In genomic region chr17:50146230-50146926, GRCh38 we compare ENCODE assay signal across 9 cellular contexts. TPM values are rescaled to one million over a fixed set of nuclear protein-coding genes. Genes with fewer than 3 reads are reported as not detected.
DNase-seq lines count a peak whose midpoint lies in the region; ATAC-seq and TF ChIP-seq lines count a peak whose summit lies in the region.
"Had no signal": no experiment of that assay in that cellular context is flagged by ENCODE, and none has a peak within 500 bp of the region (broad histone marks: within the 10 kb centered on the region; RNA-seq: fewer than 3 reads in every experiment).

No MANE protein-coding gene starts in this region.

- TF ChIP-seq CTCF in H9 (conservative IDR thresholded peaks at IDR 0.05) = no peak

- no peak overlapping the region for H2BK12ac ChIP-seq in H9 (ENCODE audit: insufficient read length, low read depth, low read length)

- no peak overlapping the region for H2BK15ac ChIP-seq in H9 (ENCODE audit: low read depth, low read length)

- H2AK5ac ChIP-seq in H9 (ENCODE audit: insufficient read length, low read length) = no peak overlapping the region

- POLR2A ChIA-PET in activated CD4-positive, alpha-beta T cell treated with anti-CD3 and anti-CD28 coated beads for 36 hours (lab: Charles Lee) = no interaction called here

- no peaks in the 10 kb centered on the region for H3K79me2 ChIP-seq in H9 (ENCODE audit: insufficient read depth, low read length)

- intact Hi-C loops in activated CD4-positive, alpha-beta T cell treated with anti-CD3 and anti-CD28 coated beads for 36 hours (cut with DNase I, micrococcal nuclease) = no loop called here

- H3K4me2 ChIP-seq in H9 (ENCODE audit: insufficient read depth, insufficient read length, low read length) = no peak overlapping the region

- H2BK120ac ChIP-seq in H9 (ENCODE audit: low read depth, low read length, poor library complexity, severe bottlenecking) = no peak overlapping the region

- CTCF ChIA-PET in activated CD4-positive, alpha-beta T cell treated with anti-CD3 and anti-CD28 coated beads for 36 hours (lab: Charles Lee) = interaction anchor here (0.9 to 1.9 kb wide), 6 partner anchors 10 to 31 kb away, joined by 3 to 8 read pairs (median 6); no protein-coding TSS in a partner anchor

- H3K23ac ChIP-seq in H9 (ENCODE audit: insufficient read length, low read depth, low read length) = no peak overlapping the region

- no peak overlapping the region for H4K5ac ChIP-seq in H9 (ENCODE audit: insufficient read length, low read depth, low read length)

- H2BK20ac ChIP-seq in H9 (ENCODE audit: low read depth, low read length, poor library complexity, severe bottlenecking) = no peak overlapping the region

- H3K36me3 ChIP-seq in stomach smooth muscle (ENCODE audit: control insufficient read depth in 2 of 2, insufficient read depth in 2 of 2, low read length in 2 of 2) = peaks cover 25 to 30% of the 10 kb centered on the region in 2 donors

- peaks cover 52% of the 10 kb centered on the region for H3K36me3 Mint-ChIP-seq in activated CD4-positive, alpha-beta T cell treated with anti-CD3 and anti-CD28 coated beads for 36 hours (ENCODE audit: low read depth)
- H3K36me3 Mint-ChIP-seq in immature natural killer cell (peaks cover 0 to 16% (median 14%) of the 10 kb centered on the region in 3 donors), H9 (ENCODE audit: insufficient read depth in 1 of 3, low read depth in 3 of 3) (peaks cover 14 to 40% (median 30%) of the 10 kb centered on the region in 3 experiments; a peak in 6 of 7 replicates)

- H3K9ac ChIP-seq in stomach smooth muscle (ENCODE audit: low read length in 2 of 2) = peak overlapping the region; percentile 47 to 48
- no peak overlapping the region for H3K9ac ChIP-seq in H9 (ENCODE audit: extremely low read depth, insufficient read length, low read length)

- H3K27me3 ChIP-seq in stomach smooth muscle (ENCODE audit: control insufficient read depth in 1 of 2, insufficient read depth in 2 of 2, low read length in 2 of 2) = no peaks in the 10 kb centered on the region
- H3K27me3 ChIP-seq in H9 (ENCODE audit: insufficient read depth, low read length) = no peaks in the 10 kb centered on the region; the same call in 1 of the 2 replicates

- H3K23me2 ChIP-seq in H9 (ENCODE audit: insufficient read length, low read depth, low read length, poor library complexity, severe bottlenecking) = peaks cover 19% of the 10 kb centered on the region

- peak overlapping the region; percentile 40 to 79 for H3K4me3 ChIP-seq in stomach smooth muscle (ENCODE audit: low read length in 2 of 2)

- no peaks in the 10 kb centered on the region for H3K79me1 ChIP-seq in H9 (ENCODE audit: insufficient read depth, low read depth, low read length, poor library complexity, severe bottlenecking)

- no peak overlapping the region for H3K56ac ChIP-seq in H9 (ENCODE audit: insufficient read length, low read depth, low read length)

- H3K4me1 ChIP-seq in stomach smooth muscle (ENCODE audit: control insufficient read depth, insufficient read depth, low read length) = peaks cover 50% of the 10 kb centered on the region
- H3K4me1 ChIP-seq in H9 (ENCODE audit: insufficient read depth, low read length) = no peaks in the 10 kb centered on the region; the same call in 1 of the 2 replicates

- H3K4me1 Mint-ChIP-seq in activated CD4-positive, alpha-beta T cell treated with anti-CD3 and anti-CD28 coated beads for 36 hours = peaks cover 61% of the 10 kb centered on the region
- H3K4me1 Mint-ChIP-seq in immature natural killer cell (peaks cover 73 to 74% of the 10 kb centered on the region in 2 donors), H9 (peaks cover 23 to 45% of the 10 kb centered on the region in 2 experiments)

- H3K14ac ChIP-seq in H9 (ENCODE audit: insufficient read depth, low read length) = no peak overlapping the region

- H3K9me3 ChIP-seq in stomach smooth muscle (ENCODE audit: control insufficient read depth in 2 of 2, low read length in 2 of 2) (no peaks in the 10 kb centered on the region), H9 (ENCODE audit: control insufficient read depth, low read depth, low read length) (no peaks in the 10 kb centered on the region)

- peak overlapping the region; percentile 90 for H3K4me3 Mint-ChIP-seq in activated CD4-positive, alpha-beta T cell treated with anti-CD3 and anti-CD28 coated beads for 36 hours
- H3K4me3 Mint-ChIP-seq in immature natural killer cell = peak overlapping the region; percentile 89 to 97 (median 96)
- no peak overlapping the region for H3K4me3 Mint-ChIP-seq in H9

- H2BK5ac ChIP-seq in H9 (ENCODE audit: insufficient read length, low read length) = no peak overlapping the region

- H3K27ac ChIP-seq in stomach smooth muscle (ENCODE audit: low read length) = peak overlapping the region; percentile 70
- H3K27ac ChIP-seq in H9 (ENCODE audit: insufficient read length, low read depth, low read length) = no peak overlapping the region

- no peak for ATAC-seq in activated CD4-positive, alpha-beta T cell treated with anti-CD3 and anti-CD28 coated beads for 36 hours
- no peak for ATAC-seq in HG02870 (IDR thresholded peaks at IDR 0.05; ENCODE audit: unreplicated experiment)

- H3K27me3 Mint-ChIP-seq in activated CD4-positive, alpha-beta T cell treated with anti-CD3 and anti-CD28 coated beads for 36 hours = no peaks in the 10 kb centered on the region
- H3K27me3 Mint-ChIP-seq in immature natural killer cell (ENCODE audit: low read depth in 3 of 3) (peaks cover 5 to 8% (median 7%) of the 10 kb centered on the region in 3 donors), H9 (ENCODE audit: low read depth) (peaks cover 13% of the 10 kb centered on the region)

- no peaks in the 10 kb centered on the region for H4K20me1 ChIP-seq in H9 (ENCODE audit: control insufficient read depth, insufficient read depth, insufficient read length)

- H3K27ac Mint-ChIP-seq in activated CD4-positive, alpha-beta T cell treated with anti-CD3 and anti-CD28 coated beads for 36 hours = peak overlapping the region; percentile 93
- peak overlapping the region; percentile 84 to 97 (median 92) for H3K27ac Mint-ChIP-seq in immature natural killer cell
- H3K27ac Mint-ChIP-seq in H9 = no peak overlapping the region

- no peak overlapping the region for H3K4ac ChIP-seq in H9 (ENCODE audit: low read depth, low read length)

- no peak overlapping the region for H4K8ac ChIP-seq in H9 (replicated peaks; ENCODE audit: insufficient read length, low read depth, low read length)

- WGBS in H9 (ENCODE audit: extremely low coverage, insufficient read length, low lambda C conversion rate) = no CpG with 5 or more reads among the region's 10 CpGs

- H2AFZ ChIP-seq in H9 (ENCODE audit: low read length) = no peak overlapping the region

- no peaks in the 10 kb centered on the region for H3K9me3 Mint-ChIP-seq in activated CD4-positive, alpha-beta T cell treated with anti-CD3 and anti-CD28 coated beads for 36 hours (ENCODE audit: low read depth)
- H3K9me3 Mint-ChIP-seq in immature natural killer cell = no peaks in the 10 kb centered on the region
- H3K9me3 Mint-ChIP-seq in H9 = no peaks in the 10 kb centered on the region

- H4K91ac ChIP-seq in H9 (ENCODE audit: insufficient read length, low read depth, low read length) = no peak overlapping the region

- no peak overlapping the region for H3K18ac ChIP-seq in H9 (ENCODE audit: insufficient read length, low read depth, low read length)

- peak; percentile 67 for DNase-seq in activated CD4-positive, alpha-beta T cell treated with anti-CD3 and anti-CD28 coated beads for 36 hours
- no peak for DNase-seq in activated CD4-positive, alpha-beta T cell treated with anti-CD3 and anti-CD28 coated beads for 1 hour
- peak; percentile 40 for DNase-seq in activated naive CD4-positive, alpha-beta T cell treated with anti-CD3 and anti-CD28 coated beads, Interleukin-2, amount 50 U/mL, for 16 hours
- no peak for DNase-seq in immature natural killer cell
- DNase-seq in H9 = no peak
- no peak for DNase-seq in kidney glomerular epithelial cell (lab: John Stamatoyannopoulos, UW)
- DNase-seq: RPMI8226 had no signal

- no peak overlapping the region for H3T11ph ChIP-seq in H9 (ENCODE audit: low read length)

RNA-seq across cellular contexts. Expression of gene PPP1R9B, which starts 4.1 kb away (rescaled TPM):
- total RNA-seq in activated CD4-positive, alpha-beta T cell treated with anti-CD3 and anti-CD28 coated beads for 36 hours = 10 to 100 TPM; 61.1 to 64.0 TPM
- polyA plus RNA-seq in immature natural killer cell = 1 to 10 TPM in 1 of 3 donors, under 1 TPM in 2; 0.25 to 2.0 (median 0.66) TPM
- total RNA-seq in H9 (2021) = 23.0 and 25.8 TPM in 2 replicates

RNA-seq across cellular contexts. Expression of gene SAMD14, which starts 16.4 kb away (rescaled TPM):
- 1 to 10 TPM in 1 of 2 experiments, under 1 TPM in 1; 0.77 to 1.1 TPM for total RNA-seq in activated CD4-positive, alpha-beta T cell treated with anti-CD3 and anti-CD28 coated beads for 36 hours
- polyA plus RNA-seq in immature natural killer cell = 1 to 10 TPM in 1 of 3 donors, not detected in 2; 1.2 TPM
- 4.8 and 5.9 TPM in 2 replicates for total RNA-seq in H9 (2021)

RNA-seq across cellular contexts. Expression of gene SGCA, which starts 19.4 kb away (rescaled TPM):
- under 1 TPM in 1 of 2 experiments, not detected in 1; 0.26 TPM for total RNA-seq in activated CD4-positive, alpha-beta T cell treated with anti-CD3 and anti-CD28 coated beads for 36 hours
- polyA plus RNA-seq in immature natural killer cell = not detected
- total RNA-seq in H9 (2021) = 0.24 TPM in 1 of 2 replicates, not detected in the other

RNA-seq across cellular contexts. Expression of gene PDK2, which starts 51.2 kb away (rescaled TPM):
- 10 to 100 TPM in 1 of 2 experiments, 1 to 10 TPM in 1; 9.8 to 16.2 TPM for total RNA-seq in activated CD4-positive, alpha-beta T cell treated with anti-CD3 and anti-CD28 coated beads for 36 hours
- polyA plus RNA-seq in immature natural killer cell = 10 to 100 TPM; 36.5 to 54.5 (median 43.8) TPM
- 16.2 and 19.9 TPM in 2 replicates for total RNA-seq in H9 (2021)

RNA-seq across cellular contexts. Expression of gene COL1A1, which starts 55.1 kb away (rescaled TPM):
- total RNA-seq in activated CD4-positive, alpha-beta T cell treated with anti-CD3 and anti-CD28 coated beads for 36 hours = under 1 TPM; 0.55 to 0.70 TPM
- not detected for polyA plus RNA-seq in immature natural killer cell
- 104 and 112 TPM in 2 replicates for total RNA-seq in H9 (2021)

Comparison
In these comparisons a context has a peak if more than half of its experiments do, and no peak if none do; other contexts are left out.
1. DNase-seq: peak in activated CD4-positive, alpha-beta T cell treated with anti-CD3 and anti-CD28 coated beads for 36 hours (single experiment) and activated naive CD4-positive, alpha-beta T cell treated with anti-CD3 and anti-CD28 coated beads, Interleukin-2, amount 50 U/mL, for 16 hours (single experiment); none in activated CD4-positive, alpha-beta T cell treated with anti-CD3 and anti-CD28 coated beads for 1 hour (single experiment), immature natural killer cell (0 of 3), H9 (single experiment) and kidney glomerular epithelial cell (single experiment).
2. H3K27ac Mint-ChIP-seq: peak in activated CD4-positive, alpha-beta T cell treated with anti-CD3 and anti-CD28 coated beads for 36 hours (single experiment) and immature natural killer cell (6 of 6); none in H9 (0 of 3).
3. H3K4me3 Mint-ChIP-seq: peak in activated CD4-positive, alpha-beta T cell treated with anti-CD3 and anti-CD28 coated beads for 36 hours (single experiment) and immature natural killer cell (5 of 5); none in H9 (0 of 2).